Comparison of ENCODE assay signal across 8 cellular contexts in the genomic region with DNA sequence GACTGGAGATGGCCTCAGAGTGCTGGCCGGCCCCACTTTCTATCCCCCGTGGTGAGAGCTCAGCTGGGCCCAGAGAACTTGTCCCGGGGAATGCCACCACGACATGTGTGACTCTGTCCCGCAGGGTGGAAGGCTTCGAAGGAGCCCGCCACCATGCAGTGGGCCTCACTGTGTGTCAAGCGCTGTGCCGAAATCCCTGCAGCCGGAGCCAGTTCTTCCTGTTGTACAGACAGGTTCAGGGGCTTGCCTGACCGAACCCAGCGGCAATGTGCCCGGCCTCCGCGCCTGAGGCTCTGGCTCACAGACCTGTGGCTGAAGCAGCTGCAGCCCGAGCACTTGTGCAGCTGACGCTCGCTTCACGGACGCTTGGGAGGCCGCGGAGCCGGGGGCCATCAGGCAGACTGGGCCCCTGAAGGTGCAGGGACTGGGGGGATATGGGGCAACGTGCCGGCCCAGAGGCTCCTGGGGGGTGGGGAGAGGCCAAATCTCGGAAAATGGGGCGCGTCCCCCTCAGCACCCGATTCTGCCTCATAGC. TPM values are rescaled to one million over a fixed set of nuclear protein-coding genes. Genes with fewer than 3 reads are reported as not detected.
DNase-seq lines count a peak whose midpoint lies in the region; ATAC-seq lines count a peak whose summit lies in the region.

No MANE protein-coding gene starts in this region.

- peaks cover 0 to 2% of the 10 kb centered on the region in 2 donors for H3K36me3 ChIP-seq in esophagus (ENCODE audit: control insufficient read depth in 2 of 2, insufficient read depth in 2 of 2, low read length in 1 of 2)

- peaks cover 6 to 12% of the 10 kb centered on the region in 2 donors for H3K4me1 ChIP-seq in esophagus (ENCODE audit: control insufficient read depth in 2 of 2, insufficient read depth in 2 of 2, low read length in 1 of 2)

- H3K27ac Mint-ChIP-seq in naive B cell = peak overlapping the region in 3 of 6 donors; percentile 60 to 94 (median 67)

- H3K36me3 Mint-ChIP-seq in naive B cell = no peaks in the 10 kb centered on the region

- no peaks in the 10 kb centered on the region for H3K27me3 Mint-ChIP-seq in naive B cell

- H3K4me1 Mint-ChIP-seq in naive B cell = peaks cover 24 to 25% (median 25%) of the 10 kb centered on the region in 3 donors

- H3K4me3 Mint-ChIP-seq in naive B cell = peak overlapping the region; percentile 76 to 94 (median 88)

- no peaks in the 10 kb centered on the region for H3K27me3 ChIP-seq in esophagus (ENCODE audit: control insufficient read depth in 1 of 2, insufficient read depth in 2 of 2, low read length in 2 of 2)

- peak; percentile 22 for ATAC-seq in HG03196 (IDR thresholded peaks at IDR 0.05; ENCODE audit: unreplicated experiment)
- ATAC-seq in naive B cell (ENCODE audit: low read depth in 2 of 2) = peak; percentile 22 to 40
- ATAC-seq in GM18502 (IDR thresholded peaks at IDR 0.05; ENCODE audit: poor library complexity, unreplicated experiment) = no peak
- ATAC-seq in GM21515 (IDR thresholded peaks at IDR 0.05; ENCODE audit: unreplicated experiment) = no peak

- 7 to 11% methylated on average over 27 to 29 of the region's 29 CpGs for WGBS in esophagus, 2 donors

- H3K9me3 Mint-ChIP-seq in naive B cell = no peaks in the 10 kb centered on the region

- peak; percentile 30 for DNase-seq in CD1c-positive myeloid dendritic cell (ENCODE audit: extremely low spot score)
- DNase-seq in activated CD4-positive, alpha-beta T cell treated with anti-CD3 and anti-CD28 coated beads for 48 hours = peak; percentile 34
- DNase-seq in naive B cell = peak; percentile 20
- no peak for DNase-seq in NCI-H1694 treated with DMSO at 0.1 percent for 48 hours (lab: John Stamatoyannopoulos, UW)

- H3K27ac ChIP-seq in esophagus (ENCODE audit: low read depth in 2 of 2, low read length in 1 of 2) = peak overlapping the region; percentile 83 to 85

- H3K9me3 ChIP-seq in esophagus (ENCODE audit: control insufficient read depth in 2 of 2, insufficient read depth in 1 of 2, low read depth in 1 of 2, low read length in 1 of 2) = no peaks in the 10 kb centered on the region

- H3K4me3 ChIP-seq in esophagus (ENCODE audit: low read depth in 1 of 2, low read length in 2 of 2) = peak overlapping the region; percentile 76 to 86

RNA-seq across cellular contexts. Expression of gene PPM1F, which starts 0.7 kb away (rescaled TPM):
- polyA plus RNA-seq in esophagus (10 to 100 TPM; 14.3 to 15.5 TPM), naive B cell (ENCODE audit: low read depth in 6 of 6) (10 to 100 TPM in 2 of 6 donors, 1 to 10 TPM in 4; 4.9 to 11.5 (median 8.2) TPM)

RNA-seq across cellular contexts. Expression of gene TOP3B, which starts 30.6 kb away (rescaled TPM):
- polyA plus RNA-seq in esophagus (10 to 100 TPM; 12.3 to 19.1 TPM), naive B cell (ENCODE audit: low read depth in 6 of 6) (10 to 100 TPM; 10.4 to 27.8 (median 15.9) TPM)

Comparison
In these comparisons a context has a peak if more than half of its experiments do, and no peak if none do; other contexts are left out.
1. ATAC-seq: peak in HG03196 (single experiment) and naive B cell (2 of 2); none in GM18502 (single experiment) and GM21515 (single experiment).